Comparison of ENCODE assay signal across 9 cellular contexts in the genomic region with DNA sequence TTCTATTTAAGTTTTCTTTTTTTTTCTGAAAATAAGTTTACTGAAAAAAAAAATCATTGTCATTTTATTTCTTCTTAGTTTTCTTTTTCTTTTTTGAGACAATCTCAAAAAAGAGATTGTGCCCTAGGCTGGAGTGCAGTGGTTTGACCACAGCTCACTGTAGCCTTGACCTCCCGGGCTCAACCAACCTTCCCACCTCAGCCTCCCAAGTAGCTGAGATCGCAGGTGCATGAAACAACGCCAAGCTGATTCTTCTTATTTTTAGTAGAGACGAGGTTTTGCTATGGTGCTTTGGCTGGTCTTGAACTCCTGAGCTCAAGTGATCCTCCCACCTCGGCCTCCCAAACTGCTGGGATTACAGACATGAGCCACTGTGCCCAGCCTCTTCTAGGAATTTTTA.
"Had no signal": no experiment of that assay in that cellular context is flagged by ENCODE, and none has a peak within 500 bp of the region (broad histone marks: within the 10 kb centered on the region; RNA-seq: fewer than 3 reads in every experiment).

No MANE protein-coding gene starts in this region.

- H3K4me2 ChIP-seq: GM23338 had no signal

- H3K4me1 ChIP-seq: HAP-1 had no signal

- H2AFZ ChIP-seq: GM23248, GM23338 had no signal

- H3K9me3 ChIP-seq: HAP-1 had no signal

- H3K4me3 ChIP-seq: GM23248, GM23338, HAP-1 had no signal

- ATAC-seq: GM23338, HCT116 had no signal

- H3K9ac ChIP-seq: GM23248 had no signal

- H3K27ac ChIP-seq: GM23248 had no signal

- H3K36me3 ChIP-seq: HAP-1 had no signal

- DNase-seq: GM23248, GOT3, H7, H9, HCEC 1CT, HFFc6 had no signal
